ENCODE assay signal across 1 cellular context in genomic region chr4:154617820-154618317, GRCh38.
TF ChIP-seq lines count a peak whose summit lies in the region.

No MANE protein-coding gene starts in this region.

TF ChIP-seq in HepG2, 621 proteins besides CTCF, POLR2A, EP300 and RAD21 (continued from another document):
- TF ChIP-seq KDM5B (CRISPR knock-in tag; IDR thresholded peaks at IDR 0.05; ENCODE audit: borderline replicate concordance) (no peak), HOXD1 (CRISPR knock-in tag; IDR thresholded peaks at IDR 0.05) (peak; percentile 99)
TF ChIP-seq in HepG2: peak in this region for 253.
